In the genomic region with DNA sequence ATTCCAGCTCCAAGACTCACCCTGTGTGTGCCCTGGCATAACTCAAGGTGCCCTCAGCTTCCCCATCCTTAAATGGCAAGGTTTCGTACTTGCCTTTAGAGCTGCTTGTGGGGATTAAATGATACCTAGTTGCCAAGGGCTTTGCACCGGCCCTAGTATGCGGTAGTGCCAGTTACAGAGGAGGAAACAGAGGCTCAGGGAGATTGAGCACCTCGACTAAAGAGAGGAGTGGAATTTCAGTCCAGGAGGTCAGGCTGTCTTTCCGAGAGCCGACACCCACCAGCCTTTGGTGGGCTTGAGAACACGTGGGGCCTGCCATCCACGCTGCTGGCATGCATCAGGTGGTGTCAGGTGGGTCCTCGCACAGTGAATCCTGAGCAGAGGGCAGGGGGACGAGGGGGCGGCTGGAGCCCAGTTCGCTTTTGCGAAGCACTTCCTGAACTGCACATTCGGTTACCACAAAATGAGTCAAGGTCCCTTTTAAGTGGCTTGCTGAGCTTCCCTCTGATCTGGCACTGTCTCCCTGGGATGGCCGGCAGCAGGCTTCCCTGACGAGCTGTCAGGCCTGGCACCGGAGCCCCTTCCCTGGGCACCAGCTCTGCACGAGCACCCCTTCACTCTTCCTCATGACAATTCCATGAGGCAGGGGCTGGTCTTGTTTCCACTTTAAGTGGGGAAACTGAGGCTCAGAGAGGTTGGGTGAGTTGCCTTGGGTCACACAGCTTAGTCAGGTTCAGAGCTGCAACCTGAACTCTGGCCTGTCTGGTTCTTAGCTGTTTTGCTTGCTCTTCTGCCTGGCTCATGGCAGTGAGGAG, we compare ENCODE assay signal across 8 cellular contexts.
DNase-seq lines count a peak whose midpoint lies in the region; ATAC-seq, FAIRE-seq and TF ChIP-seq lines count a peak whose summit lies in the region.
"Not testable (repeated sequence)": the region's sequence is repeated elsewhere in the genome, so short reads cannot be mapped to it uniquely, and the experiment has no call there.

No MANE protein-coding gene starts in this region.

- peak; percentile 48 to 67 for ATAC-seq in CD4-positive, CD25-positive, alpha-beta regulatory T cell (ENCODE audit: low read depth in 2 of 2)
- peak; percentile 76 to 86 (median 84) for ATAC-seq in T-cell (replicated peaks in 1 of 4)
- peak; percentile 84 for ATAC-seq in activated T-cell treated with anti-CD3 and anti-CD28 coated beads, Interleukin-2, amount 50 U/mL, for 72 hours (replicated peaks in 1 of 2)
- peak; percentile 87 for ATAC-seq in activated naive CD8-positive, alpha-beta T cell treated with anti-CD3 and anti-CD28 coated beads, Interleukin-2, amount 50 U/mL, for 24 hours
- not testable (repeated sequence) for ATAC-seq in HepG2
- ATAC-seq in natural killer cell treated with Interleukin-12 subunit alpha and Interleukin-12 subunit beta and Interleukin-15 and Interleukin-18, amount 100 ng/mL, for 72 hours, result peak; percentile 8 to 59
- ATAC-seq in stimulated activated naive CD8-positive, alpha-beta T cell treated with anti-CD3 and anti-CD28 coated beads, Interleukin-15, amount 100 ng/mL, for 72 hours, result peak; percentile 75

- DNase-seq in CD4-positive, CD25-positive, alpha-beta regulatory T cell; T-cell; HepG2 (ENCODE audit: low spot score); natural killer cell treated with Interleukin-12 subunit alpha and Interleukin-12 subunit beta and Interleukin-15 and Interleukin-18, amount 100 ng/mL, for 72 hours (ENCODE audit: low spot score); stimulated activated naive CD8-positive, alpha-beta T cell treated with anti-CD3 and anti-CD28 coated beads, Interleukin-15, amount 100 ng/mL, for 72 hours: not testable (repeated sequence)
- peak; percentile 77 for DNase-seq in activated CD4-positive, alpha-beta T cell treated with anti-CD3 and anti-CD28 coated beads, Interleukin-2, amount 10 ng/mL, durations not matched to agents 24 days and 14 days
- peak in 1 of 2 donors; percentile 26 for DNase-seq in activated T-cell treated with anti-CD3 and anti-CD28 coated beads, Interleukin-2, amount 50 U/mL, for 72 hours
- DNase-seq in activated naive CD8-positive, alpha-beta T cell treated with anti-CD3 and anti-CD28 coated beads, Interleukin-2, amount 50 U/mL, for 24 hours, result peak; percentile 45

- not testable (repeated sequence) for BruUV-seq in HepG2 (replicated peaks; lab: Mats Ljungman, UMichigan)

- H3K4me3 ChIP-seq in CD4-positive, CD25-positive, alpha-beta regulatory T cell (ENCODE audit: low read depth, low read length); HepG2 (replicated peaks in 1 of 3; ENCODE audit: insufficient read depth in 1 of 3, low read depth in 2 of 3, low read length in 3 of 3): not testable (repeated sequence)

- H4K20me1 ChIP-seq in HepG2 (ENCODE audit: insufficient read depth, low read length), result not testable (repeated sequence)

- not testable (repeated sequence) for H3K4me2 ChIP-seq in HepG2 (ENCODE audit: low read depth, low read length)

- not testable (repeated sequence) for TF ChIP-seq EP300 in HepG2 (IDR thresholded peaks at IDR 0.05; ENCODE audit: low read depth in 2 of 2, low read length in 2 of 2); HepG2 (CRISPR knock-in tag; IDR thresholded peaks at IDR 0.05; ENCODE audit: borderline replicate concordance)

- not testable (repeated sequence) for H3K27me3 ChIP-seq in CD4-positive, CD25-positive, alpha-beta regulatory T cell (ENCODE audit: control insufficient read depth, insufficient read depth, low read length); HepG2 (ENCODE audit: control insufficient read depth in 1 of 2, insufficient read depth in 2 of 2, low read length in 2 of 2)

- not testable (repeated sequence) for H3K4me1 ChIP-seq in CD4-positive, CD25-positive, alpha-beta regulatory T cell (ENCODE audit: control insufficient read depth, insufficient read depth, low read length, poor library complexity, severe bottlenecking)
- H3K4me1 ChIP-seq in HepG2 (ENCODE audit: insufficient read depth, low read length), result peaks cover 26% of the 10 kb centered on the region

- H3K27me3 Mint-ChIP-seq in CD4-positive, CD25-positive, alpha-beta regulatory T cell; T-cell; activated CD4-positive, alpha-beta T cell treated with anti-CD3 and anti-CD28 coated beads, Interleukin-2, amount 10 ng/mL, durations not matched to agents 24 days and 14 days; activated T-cell treated with anti-CD3 and anti-CD28 coated beads, Interleukin-2, amount 50 U/mL, for 72 hours (ENCODE audit: low read depth); activated naive CD8-positive, alpha-beta T cell treated with anti-CD3 and anti-CD28 coated beads, Interleukin-2, amount 50 U/mL, for 24 hours; natural killer cell treated with Interleukin-12 subunit alpha and Interleukin-12 subunit beta and Interleukin-15 and Interleukin-18, amount 100 ng/mL, for 72 hours; stimulated activated naive CD8-positive, alpha-beta T cell treated with anti-CD3 and anti-CD28 coated beads, Interleukin-15, amount 100 ng/mL, for 72 hours: not testable (repeated sequence)

- 100% methylated on average over 5 of the region's 18 CpGs for WGBS in HepG2 (ENCODE audit: low lambda C conversion rate)

- H3K36me3 ChIP-seq in CD4-positive, CD25-positive, alpha-beta regulatory T cell (ENCODE audit: control insufficient read depth, insufficient read depth, low read length); HepG2 (replicated peaks in 1 of 2; ENCODE audit: control insufficient read depth in 1 of 2, insufficient read depth in 2 of 2, low read length in 2 of 2): not testable (repeated sequence)

- POLR2A ChIA-PET in T-cell (lab: Charles Lee); HepG2 (lab: Yijun Ruan, JAX): not testable (repeated sequence)

- H3K9me3 ChIP-seq in CD4-positive, CD25-positive, alpha-beta regulatory T cell (ENCODE audit: control insufficient read depth in 2 of 2, low read length in 2 of 2); HepG2 (ENCODE audit: low read length): not testable (repeated sequence)

- not testable (repeated sequence) for H3K36me3 Mint-ChIP-seq in CD4-positive, CD25-positive, alpha-beta regulatory T cell; T-cell; activated CD4-positive, alpha-beta T cell treated with anti-CD3 and anti-CD28 coated beads, Interleukin-2, amount 10 ng/mL, durations not matched to agents 24 days and 14 days (ENCODE audit: low read depth); activated T-cell treated with anti-CD3 and anti-CD28 coated beads, Interleukin-2, amount 50 U/mL, for 72 hours (ENCODE audit: insufficient read depth in 2 of 2); activated naive CD8-positive, alpha-beta T cell treated with anti-CD3 and anti-CD28 coated beads, Interleukin-2, amount 50 U/mL, for 24 hours (ENCODE audit: low read depth); natural killer cell treated with Interleukin-12 subunit alpha and Interleukin-12 subunit beta and Interleukin-15 and Interleukin-18, amount 100 ng/mL, for 72 hours

- not testable (repeated sequence) for H3K27ac Mint-ChIP-seq in CD4-positive, CD25-positive, alpha-beta regulatory T cell; T-cell; activated CD4-positive, alpha-beta T cell treated with anti-CD3 and anti-CD28 coated beads, Interleukin-2, amount 10 ng/mL, durations not matched to agents 24 days and 14 days; activated T-cell treated with anti-CD3 and anti-CD28 coated beads, Interleukin-2, amount 50 U/mL, for 72 hours; activated naive CD8-positive, alpha-beta T cell treated with anti-CD3 and anti-CD28 coated beads, Interleukin-2, amount 50 U/mL, for 24 hours; natural killer cell treated with Interleukin-12 subunit alpha and Interleukin-12 subunit beta and Interleukin-15 and Interleukin-18, amount 100 ng/mL, for 72 hours; stimulated activated naive CD8-positive, alpha-beta T cell treated with anti-CD3 and anti-CD28 coated beads, Interleukin-15, amount 100 ng/mL, for 72 hours

- in situ Hi-C loops in HepG2 (cut with HindIII; ENCODE audit: extremely low pct_ligation_motif_present, low pct_unique_long_range_greater_than_20kb), result not testable (repeated sequence)

- not testable (repeated sequence) for TF ChIP-seq RAD21 in HepG2 (CRISPR knock-in tag; IDR thresholded peaks at IDR 0.05)

- H3K9ac ChIP-seq in HepG2 (ENCODE audit: insufficient read depth, low read depth, low read length), result not testable (repeated sequence)

- H3K79me2 ChIP-seq in HepG2 (ENCODE audit: insufficient read depth, low read length), result not testable (repeated sequence)

- H3K27ac ChIP-seq in CD4-positive, CD25-positive, alpha-beta regulatory T cell (ENCODE audit: insufficient read depth, low read length, poor library complexity, severe bottlenecking); HepG2 (ENCODE audit: extremely low read length, insufficient read depth, low read length): not testable (repeated sequence)

- H3K4me3 Mint-ChIP-seq in CD4-positive, CD25-positive, alpha-beta regulatory T cell; T-cell; activated CD4-positive, alpha-beta T cell treated with anti-CD3 and anti-CD28 coated beads, Interleukin-2, amount 10 ng/mL, durations not matched to agents 24 days and 14 days; activated T-cell treated with anti-CD3 and anti-CD28 coated beads, Interleukin-2, amount 50 U/mL, for 72 hours; activated naive CD8-positive, alpha-beta T cell treated with anti-CD3 and anti-CD28 coated beads, Interleukin-2, amount 50 U/mL, for 24 hours; natural killer cell treated with Interleukin-12 subunit alpha and Interleukin-12 subunit beta and Interleukin-15 and Interleukin-18, amount 100 ng/mL, for 72 hours; stimulated activated naive CD8-positive, alpha-beta T cell treated with anti-CD3 and anti-CD28 coated beads, Interleukin-15, amount 100 ng/mL, for 72 hours: not testable (repeated sequence)

- FAIRE-seq in HepG2 (lab: Jason Lieb, UNC), result not testable (repeated sequence)

- CTCF ChIA-PET in T-cell (lab: Charles Lee); HepG2 (lab: Yijun Ruan, JAX; ENCODE audit: low intra/inter-chr PET ratio, low total read pairs): not testable (repeated sequence)

- not testable (repeated sequence) for TF ChIP-seq POLR2A in HepG2 (IDR thresholded peaks at IDR 0.05; ENCODE audit: insufficient read depth in 1 of 2, low read depth in 2 of 2, low read length in 2 of 2)

- not testable (repeated sequence) for H3K9me3 Mint-ChIP-seq in CD4-positive, CD25-positive, alpha-beta regulatory T cell; T-cell; activated CD4-positive, alpha-beta T cell treated with anti-CD3 and anti-CD28 coated beads, Interleukin-2, amount 10 ng/mL, durations not matched to agents 24 days and 14 days; activated T-cell treated with anti-CD3 and anti-CD28 coated beads, Interleukin-2, amount 50 U/mL, for 72 hours; activated naive CD8-positive, alpha-beta T cell treated with anti-CD3 and anti-CD28 coated beads, Interleukin-2, amount 50 U/mL, for 24 hours; natural killer cell treated with Interleukin-12 subunit alpha and Interleukin-12 subunit beta and Interleukin-15 and Interleukin-18, amount 100 ng/mL, for 72 hours; stimulated activated naive CD8-positive, alpha-beta T cell treated with anti-CD3 and anti-CD28 coated beads, Interleukin-15, amount 100 ng/mL, for 72 hours

- not testable (repeated sequence) for TF ChIP-seq CTCF in HepG2 (CRISPR knock-in tag; IDR thresholded peaks at IDR 0.05)

- not testable (repeated sequence) for H2AFZ ChIP-seq in HepG2 (ENCODE audit: low read length)

- not testable (repeated sequence) for H3K4me1 Mint-ChIP-seq in CD4-positive, CD25-positive, alpha-beta regulatory T cell; activated T-cell treated with anti-CD3 and anti-CD28 coated beads, Interleukin-2, amount 50 U/mL, for 72 hours (ENCODE audit: low read depth); natural killer cell treated with Interleukin-12 subunit alpha and Interleukin-12 subunit beta and Interleukin-15 and Interleukin-18, amount 100 ng/mL, for 72 hours (ENCODE audit: low read depth in 2 of 2)
- peaks cover 3 to 12% (median 4%) of the 10 kb centered on the region in 3 donors for H3K4me1 Mint-ChIP-seq in T-cell
- H3K4me1 Mint-ChIP-seq in activated CD4-positive, alpha-beta T cell treated with anti-CD3 and anti-CD28 coated beads, Interleukin-2, amount 10 ng/mL, durations not matched to agents 24 days and 14 days, result peaks cover 13% of the 10 kb centered on the region
- H3K4me1 Mint-ChIP-seq in activated naive CD8-positive, alpha-beta T cell treated with anti-CD3 and anti-CD28 coated beads, Interleukin-2, amount 50 U/mL, for 24 hours, result peaks cover 19% of the 10 kb centered on the region
- H3K4me1 Mint-ChIP-seq in stimulated activated naive CD8-positive, alpha-beta T cell treated with anti-CD3 and anti-CD28 coated beads, Interleukin-15, amount 100 ng/mL, for 72 hours, result peaks cover 22% of the 10 kb centered on the region

- intact Hi-C loops in activated CD4-positive, alpha-beta T cell treated with anti-CD3 and anti-CD28 coated beads, Interleukin-2, amount 10 ng/mL, durations not matched to agents 24 days and 14 days (cut with micrococcal nuclease); HepG2 (cut with micrococcal nuclease; ENCODE audit: unreplicated experiment): not testable (repeated sequence)
